16 cellular contexts compared by ENCODE assay signal in the genomic region with DNA sequence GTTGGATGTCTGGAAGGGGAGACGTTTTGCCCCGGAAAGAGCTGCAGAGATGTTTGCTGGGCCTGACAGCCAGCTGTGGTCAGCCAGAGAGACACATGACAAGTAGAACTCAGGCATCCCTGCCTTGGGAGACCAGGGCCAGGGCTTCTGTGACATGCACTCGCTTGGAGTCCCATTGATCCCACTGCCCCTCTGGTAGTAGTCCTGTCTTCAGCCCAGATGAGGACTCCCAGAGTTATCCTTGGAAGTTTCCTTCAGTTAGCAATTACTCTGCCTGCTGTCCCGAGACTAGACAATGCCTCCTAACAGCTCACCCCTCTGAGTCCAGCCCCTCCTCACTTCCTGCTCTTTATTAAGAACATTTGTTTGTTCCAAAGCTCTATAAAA.
DNase-seq lines count a peak whose midpoint lies in the region; ATAC-seq and TF ChIP-seq lines count a peak whose summit lies in the region.
"Had no signal": no experiment of that assay in that cellular context is flagged by ENCODE, and none has a peak within 500 bp of the region (broad histone marks: within the 10 kb centered on the region; RNA-seq: fewer than 3 reads in every experiment).

No MANE protein-coding gene starts in this region.

- H3K27ac Mint-ChIP-seq in mesothelial cell of epicardium = peak overlapping the region; percentile 67
- H3K27ac Mint-ChIP-seq: CD4-positive, CD25-positive, alpha-beta regulatory T cell; endodermal cell had no signal

- dilution Hi-C loops in mammary epithelial cell (cut with HindIII; ENCODE audit: low sequenced_read_pairs) = no loop called here

- H3K36me3 ChIP-seq in heart left ventricle (no peaks in the 10 kb centered on the region), mammary epithelial cell (ENCODE audit: insufficient read depth, low read length) (no peaks in the 10 kb centered on the region), aorta (ENCODE audit: control insufficient read depth in 1 of 2, insufficient read depth in 2 of 2, low read length in 1 of 2) (no peaks in the 10 kb centered on the region)
- H3K36me3 ChIP-seq: gastroesophageal sphincter, tibial nerve had no signal

- in situ Hi-C loops in mammary epithelial cell (cut with MboI; ENCODE audit: low sequenced_read_pairs in 2 of 2) = no loop called here

- TF ChIP-seq POLR2A in heart left ventricle (IDR thresholded peaks at IDR 0.05) = no peak

- no peak for TF ChIP-seq CTCF in heart left ventricle (IDR thresholded peaks at IDR 0.05)
- no peak for TF ChIP-seq CTCF in mammary epithelial cell (conservative IDR thresholded peaks at IDR 0.05 in 1 of 2, IDR thresholded peaks at IDR 0.05 in 1 of 2; ENCODE audit: extremely low read depth in 1 of 2, insufficient read depth in 1 of 2, low read depth in 1 of 2, low read length in 2 of 2)
- no peak for TF ChIP-seq CTCF in mesothelial cell of epicardium (IDR thresholded peaks at IDR 0.05; ENCODE audit: unreplicated experiment)

- peaks cover 45% of the 10 kb centered on the region for H3K4me1 Mint-ChIP-seq in mesothelial cell of epicardium
- H3K4me1 Mint-ChIP-seq: CD4-positive, CD25-positive, alpha-beta regulatory T cell had no signal

- H3K4me3 ChIP-seq in heart left ventricle (no peak overlapping the region), mammary epithelial cell (replicated peaks in 1 of 3; ENCODE audit: insufficient read depth in 1 of 3, low read depth in 2 of 3, low read length in 3 of 3) (no peak overlapping the region), aorta (ENCODE audit: low read length in 2 of 2) (no peak overlapping the region)
- H3K4me3 ChIP-seq: gastroesophageal sphincter, tibial nerve had no signal

- no TSS peak for BruUV-seq in mammary epithelial cell (replicated peaks; lab: Mats Ljungman, UMichigan)

- H3K27me3 Mint-ChIP-seq in mesothelial cell of epicardium (ENCODE audit: low read depth) = no peaks in the 10 kb centered on the region

- no peak overlapping the region for H2AFZ ChIP-seq in mammary epithelial cell (ENCODE audit: low read depth, low read length)

- H3K9ac ChIP-seq in mammary epithelial cell (ENCODE audit: insufficient read depth, low read length) = no peak overlapping the region

- DNase-seq in heart left ventricle (peak in 1 of 5 donors; percentile 44), cardiac septum (ENCODE audit: low spot score) (no peak), mammary epithelial cell (no peak), mesothelial cell of epicardium (ENCODE audit: low spot score in 2 of 2, unreplicated experiment in 2 of 2) (no peak), aorta (no peak), NCI-H2107 (lab: John Stamatoyannopoulos, UW) (no peak)
- no peak for DNase-seq in activated CD4-positive, alpha-beta T cell treated with anti-CD3 and anti-CD28 coated beads for 1 hour
- DNase-seq: activated T-cell treated with anti-CD3 and anti-CD28 coated beads, Interleukin-2, amount 50 U/mL, for 4 hours; CD4-positive, CD25-positive, alpha-beta regulatory T cell; endodermal cell; NCI-H526; occipital lobe; stimulated activated CD4-positive, alpha-beta T cell treated with anti-CD3 and anti-CD28 coated beads, Interleukin-4, amount 100 ng/mL, for 4 hours had no signal

- H3K4me1 ChIP-seq in heart left ventricle (peaks cover 0 to 12% (median 4%) of the 10 kb centered on the region in 12 donors), mammary epithelial cell (ENCODE audit: insufficient read depth, low read length) (peaks cover 14% of the 10 kb centered on the region), aorta (ENCODE audit: control insufficient read depth in 1 of 2, insufficient read depth in 2 of 2, low read length in 2 of 2) (peaks cover 2% of the 10 kb centered on the region in 2 donors)

- intact Hi-C loops in heart left ventricle (cut with DNase I) = no loop called here
- intact Hi-C loops in cardiac septum (cut with DNase I) = no loop called here
- intact Hi-C loops in mammary epithelial cell (cut with micrococcal nuclease) = no loop called here
- intact Hi-C loops in aorta (cut with DNase I) = no loop called here

- peaks cover 6% of the 10 kb centered on the region for H3K9me3 Mint-ChIP-seq in mesothelial cell of epicardium

- H3K9me3 ChIP-seq in heart left ventricle = peaks cover 0 to 4% (median 0%) of the 10 kb centered on the region in 12 donors
- no peaks in the 10 kb centered on the region for H3K9me3 ChIP-seq in mammary epithelial cell (replicated peaks; ENCODE audit: insufficient read depth, low read length)
- no peaks in the 10 kb centered on the region for H3K9me3 ChIP-seq in aorta (ENCODE audit: control insufficient read depth, low read length)
- H3K9me3 ChIP-seq: gastroesophageal sphincter, tibial nerve had no signal

- CTCF ChIA-PET in mammary epithelial cell (lab: Charles Lee; ENCODE audit: low non-redundant PET) = no interaction called here

- no peak overlapping the region for H3K4me2 ChIP-seq in mammary epithelial cell (ENCODE audit: insufficient read depth, low read depth, low read length)

- no peak overlapping the region for H3K27ac ChIP-seq in heart left ventricle
- H3K27ac ChIP-seq in mammary epithelial cell (ENCODE audit: insufficient read depth, low read depth, low read length) = peak overlapping the region; percentile 45
- H3K27ac ChIP-seq in aorta (ENCODE audit: low read depth in 1 of 2, low read length in 2 of 2) = peak overlapping the region in 1 of 2 donors; percentile 38

- 41 to 54% (median 48%) methylated on average over 4 of the region's 4 CpGs for WGBS in heart left ventricle, 4 donors
- WGBS in mammary epithelial cell (ENCODE audit: low coverage, missing lambda C conversion rate) = 98% methylated on average over 4 of the region's 4 CpGs
- WGBS in aorta, 2 donors = 34 to 37% methylated on average over 4 of the region's 4 CpGs

- no peaks in the 10 kb centered on the region for H4K20me1 ChIP-seq in mammary epithelial cell (ENCODE audit: insufficient read depth, low read length)

- no peaks in the 10 kb centered on the region for H3K79me2 ChIP-seq in mammary epithelial cell (ENCODE audit: insufficient read depth, low read length)

- ATAC-seq in heart left ventricle (peak in 3 of 4 donors; percentile 24 to 33 (median 30)), aorta (ENCODE audit: low FRiP score) (peak; percentile 20), HG02970 (IDR thresholded peaks at IDR 0.05; ENCODE audit: low FRiP score, unreplicated experiment) (no peak)
- ATAC-seq: activated T-cell treated with anti-CD3 and anti-CD28 coated beads, Interleukin-2, amount 50 U/mL, for 4 hours had no signal

- H3K36me3 Mint-ChIP-seq in mesothelial cell of epicardium = no peaks in the 10 kb centered on the region
- H3K36me3 Mint-ChIP-seq: CD4-positive, CD25-positive, alpha-beta regulatory T cell had no signal

- H3K27me3 ChIP-seq in heart left ventricle (no peaks in the 10 kb centered on the region), mammary epithelial cell (ENCODE audit: insufficient read depth, low read length) (no peaks in the 10 kb centered on the region), aorta (ENCODE audit: control insufficient read depth in 1 of 2, insufficient read depth in 2 of 2, low read length in 1 of 2) (no peaks in the 10 kb centered on the region)
- H3K27me3 ChIP-seq: gastroesophageal sphincter, tibial nerve had no signal

- no peak overlapping the region for H3K4me3 Mint-ChIP-seq in mesothelial cell of epicardium
- H3K4me3 Mint-ChIP-seq: activated T-cell treated with anti-CD3 and anti-CD28 coated beads, Interleukin-2, amount 50 U/mL, for 4 hours; CD4-positive, CD25-positive, alpha-beta regulatory T cell; endodermal cell had no signal
